9 cellular contexts compared by ENCODE assay signal in genomic region chr6:53673138-53673801, GRCh38. TPM values are rescaled to one million over a fixed set of nuclear protein-coding genes. Genes with fewer than 3 reads are reported as not detected.
A peak's percentile ranks its signal among the peaks of the same experiment; 100 is the strongest.
DNase-seq lines count a peak whose midpoint lies in the region; ATAC-seq and TF ChIP-seq lines count a peak whose summit lies in the region.
"Had no signal": no experiment of that assay in that cellular context is flagged by ENCODE, and none has a peak within 500 bp of the region (broad histone marks: within the 10 kb centered on the region; RNA-seq: fewer than 3 reads in every experiment).

No MANE protein-coding gene starts in this region.

- H3K4me1 ChIP-seq in right lobe of liver = peaks cover 0 to 10% (median 4%) of the 10 kb centered on the region in 4 donors
- H3K4me1 ChIP-seq: ascending aorta had no signal

- intact Hi-C loops in right lobe of liver (cut with DNase I) = no loop called here

- no peaks in the 10 kb centered on the region for H3K9me3 ChIP-seq in right lobe of liver
- H3K9me3 ChIP-seq: ascending aorta had no signal

- H3K36me3 ChIP-seq in right lobe of liver = no peaks in the 10 kb centered on the region
- H3K36me3 ChIP-seq: ascending aorta had no signal

- peak overlapping the region in 2 of 3 donors; percentile 6 to 17 for H3K27ac ChIP-seq in right lobe of liver
- H3K27ac ChIP-seq: ascending aorta had no signal

- no peak for TF ChIP-seq POLR2A in right lobe of liver (IDR thresholded peaks at IDR 0.05)

- no peaks in the 10 kb centered on the region for H3K27me3 ChIP-seq in right lobe of liver
- H3K27me3 ChIP-seq: ascending aorta had no signal

- no peak for TF ChIP-seq CTCF in right lobe of liver (IDR thresholded peaks at IDR 0.05)

- WGBS in right lobe of liver (ENCODE audit: insufficient coverage, low coverage, low lambda C conversion rate, missing lambda C conversion rate) = 40% methylated on average over 2 of the region's 2 CpGs

- ATAC-seq in right lobe of liver (peak; percentile 79 to 92 (median 85)), GM21360 (IDR thresholded peaks at IDR 0.05; ENCODE audit: unreplicated experiment) (no peak)

- no peak overlapping the region for H3K4me3 ChIP-seq in right lobe of liver
- H3K4me3 ChIP-seq: ascending aorta had no signal

- DNase-seq in DMS53 (lab: John Stamatoyannopoulos, UW) = peak; percentile 78
- peak; percentile 4 for DNase-seq in NCI-H1694 treated with DMSO at 0.1 percent for 48 hours (lab: John Stamatoyannopoulos, UW)
- DNase-seq in brain pericyte (ENCODE audit: low read depth, low spot score) = peak; percentile 42
- no peak for DNase-seq in right lobe of liver
- DNase-seq in DMS153 (lab: John Stamatoyannopoulos, UW) = no peak
- no peak for DNase-seq in NCI-H128 (lab: John Stamatoyannopoulos, UW; ENCODE audit: unreplicated experiment)
- no peak for DNase-seq in NCI-H526 (lab: John Stamatoyannopoulos, UW)

RNA-seq across cellular contexts. Expression of gene KLHL31, which starts 7.7 kb away (rescaled TPM):
- under 1 TPM; 0.12 to 0.53 (median 0.23) TPM for total RNA-seq in right lobe of liver

Comparison
In these comparisons a context has a peak if more than half of its experiments do, and no peak if none do; other contexts are left out.
1. DNase-seq: peak in DMS53 (single experiment), NCI-H1694 treated with DMSO at 0.1 percent for 48 hours (single experiment) and brain pericyte (single experiment); none in right lobe of liver (0 of 3), DMS153 (single experiment), NCI-H128 (single experiment) and NCI-H526 (0 of 2).